In genomic region chr1:155326020-155326526, GRCh38 we compare ENCODE assay signal across 15 cellular contexts. TPM values are rescaled to one million over a fixed set of nuclear protein-coding genes. Genes with fewer than 3 reads are reported as not detected.
DNase-seq lines count a peak whose midpoint lies in the region; ATAC-seq and TF ChIP-seq lines count a peak whose summit lies in the region.
"Had no signal": no experiment of that assay in that cellular context is flagged by ENCODE, and none has a peak within 500 bp of the region (broad histone marks: within the 10 kb centered on the region; RNA-seq: fewer than 3 reads in every experiment).

No MANE protein-coding gene starts in this region.

- H3F3A ChIP-seq in SK-N-SH (replicated peaks; ENCODE audit: insufficient read depth) = peaks cover 24% of the 10 kb centered on the region
- H3F3A ChIP-seq in SU-DHL-6 (ENCODE audit: insufficient read depth) = peaks cover 18% of the 10 kb centered on the region
- H3F3A ChIP-seq in smooth muscle cell (ENCODE audit: low read depth) = peaks cover 8% of the 10 kb centered on the region

- no peak for TF ChIP-seq EP300 in SK-N-SH (IDR thresholded peaks at IDR 0.05; ENCODE audit: borderline replicate concordance in 1 of 2, low read depth in 1 of 2, low read length in 1 of 2)

- no peak for TF ChIP-seq RAD21 in SK-N-SH (IDR thresholded peaks at IDR 0.05; ENCODE audit: low read length)

- H3K9ac ChIP-seq in SK-N-SH (no peak overlapping the region), SU-DHL-6 (ENCODE audit: low read length) (no peak overlapping the region), smooth muscle cell (ENCODE audit: low read depth) (no peak overlapping the region)

- H3K4me1 ChIP-seq in SK-N-SH (ENCODE audit: control insufficient read depth in 1 of 2, insufficient read depth in 2 of 2, low read depth in 1 of 2, low read length in 1 of 2) (peaks cover 12 to 26% of the 10 kb centered on the region in 2 experiments), smooth muscle cell (ENCODE audit: low read depth) (peaks cover 18% of the 10 kb centered on the region), OCI-LY7 (ENCODE audit: insufficient read depth, low read length, poor library complexity, severe bottlenecking) (peaks cover 11% of the 10 kb centered on the region), uterus (peaks cover 8 to 13% of the 10 kb centered on the region in 2 donors)

- H3K4me3 ChIP-seq in SK-N-SH (ENCODE audit: low read depth in 2 of 2, low read length in 1 of 2) (no peak overlapping the region), SU-DHL-6 (ENCODE audit: insufficient read depth, low read length, poor library complexity, severe bottlenecking) (no peak overlapping the region), smooth muscle cell (no peak overlapping the region), OCI-LY7 (ENCODE audit: low read depth, low read length, poor library complexity, severe bottlenecking) (no peak overlapping the region), uterus (no peak overlapping the region)

- H2AFZ ChIP-seq in SK-N-SH (ENCODE audit: low read depth) = no peak overlapping the region
- no peak overlapping the region for H2AFZ ChIP-seq in SU-DHL-6 (ENCODE audit: low read depth, low read length, severe bottlenecking)
- no peak overlapping the region for H2AFZ ChIP-seq in smooth muscle cell (ENCODE audit: low read depth)
- H2AFZ ChIP-seq in OCI-LY7 (ENCODE audit: low read length) = no peak overlapping the region

- DNase-seq in SK-N-SH = no peak
- DNase-seq in epithelial cell of prostate (ENCODE audit: low read depth, low spot score) = no peak
- DNase-seq in smooth muscle cell (lab: John Stamatoyannopoulos, UW; ENCODE audit: unreplicated experiment) = no peak
- DNase-seq in iPS-NIHi7 (ENCODE audit: extremely low spot score) = no peak
- no peak for DNase-seq in OCI-LY7 (ENCODE audit: low spot score)
- DNase-seq in uterus = no peak
- DNase-seq: 8988T; activated CD4-positive, alpha-beta T cell treated with anti-CD3 and anti-CD28 coated beads, Interleukin-2, amount 50 U/mL, for 4 hours; caudate nucleus; GDM1; SHP77 had no signal

- no peaks in the 10 kb centered on the region for H3K27me3 ChIP-seq in SK-N-SH (ENCODE audit: insufficient read depth)
- H3K27me3 ChIP-seq in SU-DHL-6 (ENCODE audit: low read length) = no peaks in the 10 kb centered on the region
- H3K27me3 ChIP-seq in smooth muscle cell (ENCODE audit: low read depth) = no peaks in the 10 kb centered on the region
- no peaks in the 10 kb centered on the region for H3K27me3 ChIP-seq in uterus

- H4K20me1 ChIP-seq in SK-N-SH (ENCODE audit: insufficient read depth) (0 out of 2 replicates have a peak, but pooled peaks cover 5% of the 10 kb centered on the region), SU-DHL-6 (ENCODE audit: low read depth, low read length) (no peaks in the 10 kb centered on the region), smooth muscle cell (ENCODE audit: low read depth) (peaks cover 22% of the 10 kb centered on the region), OCI-LY7 (ENCODE audit: insufficient read depth, low read length) (no peaks in the 10 kb centered on the region)

- H3K9me3 ChIP-seq in SK-N-SH = no peaks in the 10 kb centered on the region
- H3K9me3 ChIP-seq in SU-DHL-6 (ENCODE audit: insufficient read depth, low read length) = no peaks in the 10 kb centered on the region
- H3K9me3 ChIP-seq in smooth muscle cell (replicated peaks; ENCODE audit: low read depth) = no peaks in the 10 kb centered on the region
- no peaks in the 10 kb centered on the region for H3K9me3 ChIP-seq in OCI-LY7 (ENCODE audit: low read length)
- no peaks in the 10 kb centered on the region for H3K9me3 ChIP-seq in uterus

- WGBS in SK-N-SH (ENCODE audit: low lambda C conversion rate) = 94% methylated on average over 6 of the region's 6 CpGs
- 95% methylated on average over 6 of the region's 6 CpGs for WGBS in smooth muscle cell (ENCODE audit: low lambda C conversion rate)

- H3K79me2 ChIP-seq in SK-N-SH (ENCODE audit: insufficient read depth) (peaks cover 42% of the 10 kb centered on the region), SU-DHL-6 (ENCODE audit: insufficient read depth, low read length) (no peaks in the 10 kb centered on the region), smooth muscle cell (ENCODE audit: low read depth) (no peaks in the 10 kb centered on the region), OCI-LY7 (ENCODE audit: insufficient read depth, low read depth, low read length) (no peaks in the 10 kb centered on the region)

- H3K27ac ChIP-seq in SK-N-SH (ENCODE audit: low read depth in 2 of 2, low read length in 1 of 2) (no peak overlapping the region), SU-DHL-6 (ENCODE audit: low read depth, low read length) (0 out of 2 replicates have a peak overlapping the region, but pooled peaks have one; percentile 67), epithelial cell of prostate (peak overlapping the region; percentile 88), smooth muscle cell (ENCODE audit: low read depth) (no peak overlapping the region), OCI-LY7 (ENCODE audit: low read depth, low read length, poor library complexity, severe bottlenecking) (no peak overlapping the region), uterus (no peak overlapping the region)

- ATAC-seq in SK-N-SH treated with all-trans-retinoic acid at 6 μM for 48 hours = no peak

- POLR2A ChIA-PET in SK-N-SH (lab: Yijun Ruan, JAX) (no interaction called here), OCI-LY7 (lab: Charles Lee) (no interaction called here)

- H3K9me2 ChIP-seq in SK-N-SH (no peaks in the 10 kb centered on the region), SU-DHL-6 (replicated peaks; ENCODE audit: insufficient read depth, low read length) (no peaks in the 10 kb centered on the region), OCI-LY7 (ENCODE audit: insufficient read depth, low read length) (no peaks in the 10 kb centered on the region)

- peaks cover 30 to 34% of the 10 kb centered on the region in 2 experiments for H3K36me3 ChIP-seq in SK-N-SH (replicated peaks in 1 of 2; ENCODE audit: control insufficient read depth in 1 of 2, insufficient read depth in 2 of 2, low read length in 1 of 2)
- H3K36me3 ChIP-seq in SU-DHL-6 (ENCODE audit: low read length) = no peaks in the 10 kb centered on the region
- H3K36me3 ChIP-seq in smooth muscle cell (ENCODE audit: low read depth) = no peaks in the 10 kb centered on the region
- peaks cover 19% of the 10 kb centered on the region for H3K36me3 ChIP-seq in OCI-LY7 (ENCODE audit: insufficient read depth, low read length)
- H3K36me3 ChIP-seq in uterus = no peaks in the 10 kb centered on the region

- TF ChIP-seq CTCF in SK-N-SH (IDR thresholded peaks at IDR 0.05) = no peak
- TF ChIP-seq CTCF in SU-DHL-6 (IDR thresholded peaks at IDR 0.05; ENCODE audit: insufficient read depth, low read length, poor library complexity, severe bottlenecking) = no peak
- TF ChIP-seq CTCF in smooth muscle cell (IDR thresholded peaks at IDR 0.05; ENCODE audit: borderline replicate concordance, insufficient read depth, poor library complexity, severe bottlenecking) = no peak
- TF ChIP-seq CTCF in OCI-LY7 (conservative IDR thresholded peaks at IDR 0.05; ENCODE audit: low read length) = no peak
- TF ChIP-seq CTCF in uterus (IDR thresholded peaks at IDR 0.05) = no peak

- no TSS peak for BruUV-seq in OCI-LY7 (replicated peaks; lab: Mats Ljungman, UMichigan)

- TF ChIP-seq POLR2A in uterus (IDR thresholded peaks at IDR 0.05) = no peak

- intact Hi-C loops in OCI-LY7 (cut with micrococcal nuclease; ENCODE audit: unreplicated experiment) = no loop called here
- intact Hi-C loops in uterus (cut with DNase I; ENCODE audit: low total_unique reads) = no loop called here

- CTCF ChIA-PET in SK-N-SH (lab: Yijun Ruan, JAX) = interaction anchor here (0.8 to 11.6 kb wide), 3 partner anchors 10 to 76 kb away, joined by 3 to 184 read pairs (median 19); partner anchors contain the start of gene ENTREP3
- CTCF ChIA-PET in OCI-LY7 (lab: Charles Lee; ENCODE audit: unreplicated experiment) = no interaction called here

- peak overlapping the region; percentile 97; the same call in 1 of the 2 replicates for H3K4me2 ChIP-seq in SK-N-SH
- H3K4me2 ChIP-seq in SU-DHL-6 (ENCODE audit: low read depth, low read length, poor library complexity, severe bottlenecking) = peak overlapping the region; percentile 91
- H3K4me2 ChIP-seq in smooth muscle cell = peak overlapping the region; percentile 88
- no peak overlapping the region for H3K4me2 ChIP-seq in OCI-LY7 (ENCODE audit: low read length)

RNA-seq across cellular contexts. Expression of gene RUSC1, which starts 5.4 kb away (rescaled TPM):
- polyA plus RNA-seq in SK-N-SH (2012; rRNA removed) = 43.1 and 49.9 TPM in 2 replicates
- 18.6 and 25.6 TPM in 2 replicates for polyA plus RNA-seq in SK-N-SH (2012; cell fraction: cytosol; rRNA removed)
- polyA plus RNA-seq in SK-N-SH (2012; cell fraction: nucleus; rRNA removed) = 157 and 169 TPM in 2 replicates
- 28.6 and 28.7 TPM in 2 replicates for total RNA-seq in smooth muscle cell
- polyA plus RNA-seq in smooth muscle cell = 33.2 and 42.6 TPM in 2 replicates
- total RNA-seq in OCI-LY7 (2014; rRNA removed; shearing (Covaris generic)) = 7.1 and 15.1 TPM in 2 replicates
- total RNA-seq in OCI-LY7 (2022) = 20.9 and 25.6 TPM in 2 replicates
- total RNA-seq in uterus = 10 to 100 TPM; 13.8 to 49.1 (median 35.9) TPM

RNA-seq across cellular contexts. Expression of gene FDPS, which starts 17.4 kb away (rescaled TPM):
- polyA plus RNA-seq in SK-N-SH (2012; rRNA removed) (126 and 142 TPM in 2 replicates), smooth muscle cell (208 and 299 TPM in 2 replicates)
- 127 and 129 TPM in 2 replicates for polyA plus RNA-seq in SK-N-SH (2012; cell fraction: cytosol; rRNA removed)
- 164 and 167 TPM in 2 replicates for polyA plus RNA-seq in SK-N-SH (2012; cell fraction: nucleus; rRNA removed)
- total RNA-seq in smooth muscle cell (104 and 136 TPM in 2 replicates), OCI-LY7 (2022) (492 and 531 TPM in 2 replicates), uterus (100 to 1,000 TPM in 2 of 4 donors, 10 to 100 TPM in 2; 23.8 to 113 (median 99.6) TPM)
- total RNA-seq in OCI-LY7 (2014; rRNA removed; shearing (Covaris generic)) = 254 and 263 TPM in 2 replicates

RNA-seq across cellular contexts. Expression of gene PKLR, which starts 24.8 kb away (rescaled TPM):
- polyA plus RNA-seq in SK-N-SH (2012; rRNA removed) (0.03 TPM in 1 of 2 replicates, not detected in the other), smooth muscle cell (0.07 TPM in 1 of 2 replicates, not detected in the other)
- 0.01 TPM in 1 of 2 replicates, not detected in the other for polyA plus RNA-seq in SK-N-SH (2012; cell fraction: cytosol; rRNA removed)
- 0.05 TPM in 2 replicates for polyA plus RNA-seq in SK-N-SH (2012; cell fraction: nucleus; rRNA removed)
- total RNA-seq in smooth muscle cell (0.09 TPM in 1 of 2 replicates, not detected in the other), OCI-LY7 (2022) (0.18 and 0.51 TPM in 2 replicates), uterus (under 1 TPM in 1 of 4 donors, not detected in 3; 0.21 TPM)
- 0.19 TPM in 1 of 2 replicates, not detected in the other for total RNA-seq in OCI-LY7 (2014; rRNA removed; shearing (Covaris generic))
- total RNA-seq: frontal cortex, mononuclear cell had no signal

RNA-seq across cellular contexts. Expression of gene HCN3, which starts 48.8 kb away (rescaled TPM):
- 9.7 and 10.1 TPM in 2 replicates for polyA plus RNA-seq in SK-N-SH (2012; rRNA removed)
- 2.2 and 3.7 TPM in 2 replicates for polyA plus RNA-seq in SK-N-SH (2012; cell fraction: cytosol; rRNA removed)
- polyA plus RNA-seq in SK-N-SH (2012; cell fraction: nucleus; rRNA removed) = 59.4 and 62.3 TPM in 2 replicates
- 0.49 and 0.72 TPM in 2 replicates for total RNA-seq in smooth muscle cell
- 1.2 and 1.6 TPM in 2 replicates for polyA plus RNA-seq in smooth muscle cell
- 4.9 and 6.7 TPM in 2 replicates for total RNA-seq in OCI-LY7 (2014; rRNA removed; shearing (Covaris generic))
- 19.0 and 19.2 TPM in 2 replicates for total RNA-seq in OCI-LY7 (2022)
- 1 to 10 TPM in 2 of 4 donors, not detected in 2; 4.2 to 5.5 TPM for total RNA-seq in uterus

RNA-seq across cellular contexts. Expression of gene CLK2, which starts 52.8 kb away (rescaled TPM):
- polyA plus RNA-seq in SK-N-SH (2012; rRNA removed) = 76.7 and 81.8 TPM in 2 replicates
- 25.3 and 28.9 TPM in 2 replicates for polyA plus RNA-seq in SK-N-SH (2012; cell fraction: cytosol; rRNA removed)
- 484 and 490 TPM in 2 replicates for polyA plus RNA-seq in SK-N-SH (2012; cell fraction: nucleus; rRNA removed)
- total RNA-seq in smooth muscle cell = 23.6 and 25.5 TPM in 2 replicates
- polyA plus RNA-seq in smooth muscle cell = 23.5 and 32.2 TPM in 2 replicates
- 59.8 and 96.7 TPM in 2 replicates for total RNA-seq in OCI-LY7 (2014; rRNA removed; shearing (Covaris generic))
- total RNA-seq in OCI-LY7 (2022) = 107 and 121 TPM in 2 replicates
- total RNA-seq in uterus = 10 to 100 TPM; 25.4 to 75.3 (median 39.3) TPM

Comparison
In these comparisons a context has a peak if more than half of its experiments do, and no peak if none do; other contexts are left out.
1. H3K27ac ChIP-seq: peak in SU-DHL-6 (single experiment) and epithelial cell of prostate (single experiment); none in SK-N-SH (0 of 2), smooth muscle cell (single experiment), OCI-LY7 (single experiment) and uterus (0 of 2).